ENCODE assay signal across 7 cellular contexts in the genomic region with DNA sequence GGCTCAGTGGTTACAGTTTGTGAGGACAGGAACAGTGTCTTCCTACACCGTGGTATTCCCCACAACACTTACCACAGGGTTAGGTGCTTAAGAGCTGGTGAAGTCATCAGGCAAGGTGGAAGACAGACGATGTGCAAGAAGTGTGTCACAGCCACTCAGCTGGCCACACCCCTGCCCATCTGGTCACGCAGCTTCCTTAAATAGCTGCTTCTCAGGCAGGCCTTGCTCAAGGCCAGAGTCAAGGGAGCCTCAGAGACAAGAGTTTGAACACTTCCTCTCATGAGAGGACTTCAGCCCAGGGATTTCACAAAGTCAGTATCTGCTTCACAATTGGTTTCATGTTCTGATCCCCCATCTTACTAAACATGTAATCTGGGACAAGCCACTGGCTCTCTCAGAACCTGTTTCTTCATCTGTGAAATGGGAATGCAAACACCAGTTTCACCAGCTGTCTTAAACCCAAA.
DNase-seq lines count a peak whose midpoint lies in the region; ATAC-seq and TF ChIP-seq lines count a peak whose summit lies in the region.

No MANE protein-coding gene starts in this region.

- H3K79me2 ChIP-seq in KMS-11 (ENCODE audit: insufficient read depth, low read depth): no peaks in the 10 kb centered on the region

- H2AFZ ChIP-seq in KMS-11 (ENCODE audit: low read depth): peak overlapping the region; percentile 30

- DNase-seq in cerebellar cortex (ENCODE audit: low spot score) (peak; percentile 35), pons (ENCODE audit: low spot score) (peak; percentile 28), GOT3 (lab: John Stamatoyannopoulos, UW) (no peak)
- DNase-seq in stimulated activated CD4-positive, alpha-beta T cell treated with anti-CD3 and anti-CD28 coated beads, Interleukin-2, amount 100 ng/mL, for 48 hours: no peak

- no peaks in the 10 kb centered on the region for H3K36me3 ChIP-seq in KMS-11 (ENCODE audit: insufficient read depth)

- TF ChIP-seq CTCF in KMS-11 (conservative IDR thresholded peaks at IDR 0.05; ENCODE audit: low read depth, low read length): no peak

- no peak overlapping the region for H3K9ac ChIP-seq in KMS-11

- H3K4me3 ChIP-seq in KMS-11 (IDR thresholded peaks at IDR 0.05; ENCODE audit: insufficient read depth, low read depth, low read length): no peak overlapping the region

- ATAC-seq in GM18519 (IDR thresholded peaks at IDR 0.05; ENCODE audit: low FRiP score, unreplicated experiment): peak; percentile 89
- ATAC-seq in GM21825 (IDR thresholded peaks at IDR 0.05; ENCODE audit: unreplicated experiment): peak; percentile 95

- H3K27me3 ChIP-seq in KMS-11 (ENCODE audit: insufficient read depth, low read depth): no peaks in the 10 kb centered on the region

- peaks cover 21% of the 10 kb centered on the region for H3K4me1 ChIP-seq in KMS-11 (ENCODE audit: low read depth, poor library complexity, severe bottlenecking)

- no peak overlapping the region for H3K4me2 ChIP-seq in KMS-11

- no peaks in the 10 kb centered on the region for H4K20me1 ChIP-seq in KMS-11 (ENCODE audit: insufficient read depth)

- H3K27ac ChIP-seq in KMS-11: peak overlapping the region; percentile 49

Comparison
In these comparisons a context has a peak if more than half of its experiments do, and no peak if none do; other contexts are left out.
1. DNase-seq: peak in cerebellar cortex (single experiment) and pons (single experiment); none in stimulated activated CD4-positive, alpha-beta T cell treated with anti-CD3 and anti-CD28 coated beads, Interleukin-2, amount 100 ng/mL, for 48 hours (0 of 2) and GOT3 (single experiment).